Comparison of ENCODE assay signal across 1 cellular context in genomic region chr1:39105841-39106765, GRCh38.
TF ChIP-seq lines count a peak whose summit lies in the region.

No MANE protein-coding gene starts in this region.

TF ChIP-seq in HepG2, 621 proteins besides CTCF, POLR2A, EP300 and RAD21 (continued from another document and continues in another):
- TF ChIP-seq, protein P1, sequence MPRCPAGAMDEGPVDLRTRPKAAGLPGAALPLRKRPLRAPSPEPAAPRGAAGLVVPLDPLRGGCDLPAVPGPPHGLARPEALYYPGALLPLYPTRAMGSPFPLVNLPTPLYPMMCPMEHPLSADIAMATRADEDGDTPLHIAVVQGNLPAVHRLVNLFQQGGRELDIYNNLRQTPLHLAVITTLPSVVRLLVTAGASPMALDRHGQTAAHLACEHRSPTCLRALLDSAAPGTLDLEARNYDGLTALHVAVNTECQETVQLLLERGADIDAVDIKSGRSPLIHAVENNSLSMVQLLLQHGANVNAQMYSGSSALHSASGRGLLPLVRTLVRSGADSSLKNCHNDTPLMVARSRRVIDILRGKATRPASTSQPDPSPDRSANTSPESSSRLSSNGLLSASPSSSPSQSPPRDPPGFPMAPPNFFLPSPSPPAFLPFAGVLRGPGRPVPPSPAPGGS (CRISPR knock-in tag; IDR thresholded peaks at IDR 0.05) = no peak; the same call in 1 of the 2 replicates
- TF ChIP-seq RELA (CRISPR knock-in tag; IDR thresholded peaks at IDR 0.05) = no peak
- TF ChIP-seq SMC3 (IDR thresholded peaks at IDR 0.05; ENCODE audit: low read length) = 0 out of 2 replicates have a peak, but pooled peaks have one; percentile 1
- TF ChIP-seq HMGA1 (CRISPR knock-in tag; conservative IDR thresholded peaks at IDR 0.05) = no peak
- peak; percentile 53; the same call in 1 of the 2 replicates for TF ChIP-seq SMAD3 (CRISPR knock-in tag; IDR thresholded peaks at IDR 0.05)
- TF ChIP-seq ZBTB38 (CRISPR knock-in tag; IDR thresholded peaks at IDR 0.05) = no peak
- no peak for TF ChIP-seq CC2D1A (CRISPR knock-in tag; IDR thresholded peaks at IDR 0.05)
- TF ChIP-seq FOXO1 (CRISPR knock-in tag; IDR thresholded peaks at IDR 0.05) = no peak
- no peak for TF ChIP-seq ZNF790 (CRISPR knock-in tag; IDR thresholded peaks at IDR 0.05; ENCODE audit: borderline replicate concordance)
- TF ChIP-seq HMG20A (CRISPR knock-in tag; IDR thresholded peaks at IDR 0.05; ENCODE audit: borderline replicate concordance) = peak; percentile 64
- TF ChIP-seq, protein P2, sequence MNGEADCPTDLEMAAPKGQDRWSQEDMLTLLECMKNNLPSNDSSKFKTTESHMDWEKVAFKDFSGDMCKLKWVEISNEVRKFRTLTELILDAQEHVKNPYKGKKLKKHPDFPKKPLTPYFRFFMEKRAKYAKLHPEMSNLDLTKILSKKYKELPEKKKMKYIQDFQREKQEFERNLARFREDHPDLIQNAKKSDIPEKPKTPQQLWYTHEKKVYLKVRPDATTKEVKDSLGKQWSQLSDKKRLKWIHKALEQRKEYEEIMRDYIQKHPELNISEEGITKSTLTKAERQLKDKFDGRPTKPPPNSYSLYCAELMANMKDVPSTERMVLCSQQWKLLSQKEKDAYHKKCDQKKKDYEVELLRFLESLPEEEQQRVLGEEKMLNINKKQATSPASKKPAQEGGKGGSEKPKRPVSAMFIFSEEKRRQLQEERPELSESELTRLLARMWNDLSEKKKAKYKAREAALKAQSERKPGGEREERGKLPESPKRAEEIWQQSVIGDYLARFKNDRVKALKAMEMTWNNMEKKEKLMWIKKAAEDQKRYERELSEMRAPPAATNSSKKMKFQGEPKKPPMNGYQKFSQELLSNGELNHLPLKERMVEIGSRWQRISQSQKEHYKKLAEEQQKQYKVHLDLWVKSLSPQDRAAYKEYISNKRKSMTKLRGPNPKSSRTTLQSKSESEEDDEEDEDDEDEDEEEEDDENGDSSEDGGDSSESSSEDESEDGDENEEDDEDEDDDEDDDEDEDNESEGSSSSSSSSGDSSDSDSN (CRISPR knock-in tag; IDR thresholded peaks at IDR 0.05) = 0 out of 2 replicates have a peak, but pooled peaks have one; percentile 11
- TF ChIP-seq GATAD2A (CRISPR knock-in tag; IDR thresholded peaks at IDR 0.05) = peak; percentile 79
- no peak for TF ChIP-seq MTA3 (CRISPR knock-in tag; IDR thresholded peaks at IDR 0.05)
- TF ChIP-seq PITX1 (CRISPR knock-in tag; IDR thresholded peaks at IDR 0.05) = peak; percentile 32; the same call in 1 of the 2 replicates
- 0 out of 2 replicates have a peak, but pooled peaks have one; percentile 1 for TF ChIP-seq KAT7 (CRISPR knock-in tag; IDR thresholded peaks at IDR 0.05; ENCODE audit: borderline replicate concordance)
- no peak for TF ChIP-seq NR3C1 (CRISPR knock-in tag; IDR thresholded peaks at IDR 0.05)
- TF ChIP-seq ZNF816 (CRISPR knock-in tag; IDR thresholded peaks at IDR 0.05; ENCODE audit: borderline replicate concordance) = no peak
- no peak for TF ChIP-seq ZNF484 (CRISPR knock-in tag; IDR thresholded peaks at IDR 0.05; ENCODE audit: borderline replicate concordance, low read depth)
- TF ChIP-seq, protein P3, sequence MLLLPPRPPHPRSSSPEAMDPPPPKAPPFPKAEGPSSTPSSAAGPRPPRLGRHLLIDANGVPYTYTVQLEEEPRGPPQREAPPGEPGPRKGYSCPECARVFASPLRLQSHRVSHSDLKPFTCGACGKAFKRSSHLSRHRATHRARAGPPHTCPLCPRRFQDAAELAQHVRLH (CRISPR knock-in tag; IDR thresholded peaks at IDR 0.05; ENCODE audit: borderline replicate concordance, low read depth) = peak; percentile 54; the same call in 1 of the 2 replicates
- TF ChIP-seq, protein P4, sequence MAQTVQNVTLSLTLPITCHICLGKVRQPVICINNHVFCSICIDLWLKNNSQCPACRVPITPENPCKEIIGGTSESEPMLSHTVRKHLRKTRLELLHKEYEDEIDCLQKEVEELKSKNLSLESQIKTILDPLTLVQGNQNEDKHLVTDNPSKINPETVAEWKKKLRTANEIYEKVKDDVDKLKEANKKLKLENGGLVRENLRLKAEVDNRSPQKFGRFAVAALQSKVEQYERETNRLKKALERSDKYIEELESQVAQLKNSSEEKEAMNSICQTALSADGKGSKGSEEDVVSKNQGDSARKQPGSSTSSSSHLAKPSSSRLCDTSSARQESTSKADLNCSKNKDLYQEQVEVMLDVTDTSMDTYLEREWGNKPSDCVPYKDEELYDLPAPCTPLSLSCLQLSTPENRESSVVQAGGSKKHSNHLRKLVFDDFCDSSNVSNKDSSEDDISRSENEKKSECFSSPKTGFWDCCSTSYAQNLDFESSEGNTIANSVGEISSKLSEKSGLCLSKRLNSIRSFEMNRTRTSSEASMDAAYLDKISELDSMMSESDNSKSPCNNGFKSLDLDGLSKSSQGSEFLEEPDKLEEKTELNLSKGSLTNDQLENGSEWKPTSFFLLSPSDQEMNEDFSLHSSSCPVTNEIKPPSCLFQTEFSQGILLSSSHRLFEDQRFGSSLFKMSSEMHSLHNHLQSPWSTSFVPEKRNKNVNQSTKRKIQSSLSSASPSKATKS (CRISPR knock-in tag; IDR thresholded peaks at IDR 0.05) = no peak
- TF ChIP-seq GABPA (IDR thresholded peaks at IDR 0.05; ENCODE audit: low read depth, low read length) = no peak
- peak; percentile 66 for TF ChIP-seq GABPA (CRISPR knock-in tag; IDR thresholded peaks at IDR 0.05; ENCODE audit: low read depth)
- TF ChIP-seq E2F2 (CRISPR knock-in tag; IDR thresholded peaks at IDR 0.05; ENCODE audit: borderline replicate concordance) = no peak
- TF ChIP-seq PHF8 (CRISPR knock-in tag; IDR thresholded peaks at IDR 0.05) = peak; percentile 53; the same call in 1 of the 2 replicates
- TF ChIP-seq, protein P5, sequence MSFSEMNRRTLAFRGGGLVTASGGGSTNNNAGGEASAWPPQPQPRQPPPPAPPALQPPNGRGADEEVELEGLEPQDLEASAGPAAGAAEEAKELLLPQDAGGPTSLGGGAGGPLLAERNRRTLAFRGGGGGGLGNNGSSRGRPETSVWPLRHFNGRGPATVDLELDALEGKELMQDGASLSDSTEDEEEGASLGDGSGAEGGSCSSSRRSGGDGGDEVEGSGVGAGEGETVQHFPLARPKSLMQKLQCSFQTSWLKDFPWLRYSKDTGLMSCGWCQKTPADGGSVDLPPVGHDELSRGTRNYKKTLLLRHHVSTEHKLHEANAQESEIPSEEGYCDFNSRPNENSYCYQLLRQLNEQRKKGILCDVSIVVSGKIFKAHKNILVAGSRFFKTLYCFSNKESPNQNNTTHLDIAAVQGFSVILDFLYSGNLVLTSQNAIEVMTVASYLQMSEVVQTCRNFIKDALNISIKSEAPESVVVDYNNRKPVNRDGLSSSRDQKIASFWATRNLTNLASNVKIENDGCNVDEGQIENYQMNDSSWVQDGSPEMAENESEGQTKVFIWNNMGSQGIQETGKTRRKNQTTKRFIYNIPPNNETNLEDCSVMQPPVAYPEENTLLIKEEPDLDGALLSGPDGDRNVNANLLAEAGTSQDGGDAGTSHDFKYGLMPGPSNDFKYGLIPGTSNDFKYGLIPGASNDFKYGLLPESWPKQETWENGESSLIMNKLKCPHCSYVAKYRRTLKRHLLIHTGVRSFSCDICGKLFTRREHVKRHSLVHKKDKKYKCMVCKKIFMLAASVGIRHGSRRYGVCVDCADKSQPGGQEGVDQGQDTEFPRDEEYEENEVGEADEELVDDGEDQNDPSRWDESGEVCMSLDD (CRISPR knock-in tag; IDR thresholded peaks at IDR 0.05; ENCODE audit: borderline replicate concordance) = no peak
- no peak for TF ChIP-seq TP53 (CRISPR knock-in tag; conservative IDR thresholded peaks at IDR 0.05)
- 0 out of 2 replicates have a peak, but pooled peaks have one; percentile 51 for TF ChIP-seq PCBP1 (IDR thresholded peaks at IDR 0.05; ENCODE audit: borderline replicate concordance, low read depth, low read length)
- no peak for TF ChIP-seq JARID2 (CRISPR knock-in tag; IDR thresholded peaks at IDR 0.05; ENCODE audit: insufficient replicate concordance)
- 0 out of 2 replicates have a peak, but pooled peaks have one; percentile 29 for TF ChIP-seq ZBTB25 (CRISPR knock-in tag; IDR thresholded peaks at IDR 0.05)
- peak; percentile 53 for TF ChIP-seq SPEN (CRISPR knock-in tag; IDR thresholded peaks at IDR 0.05; ENCODE audit: low read depth)
- TF ChIP-seq TCF7 (IDR thresholded peaks at IDR 0.05; ENCODE audit: low read depth) = peak; percentile 63; the same call in 1 of the 2 replicates
- TF ChIP-seq ZNF879 (CRISPR knock-in tag; IDR thresholded peaks at IDR 0.05) = no peak
- peak; percentile 78 for TF ChIP-seq SAP130 (CRISPR knock-in tag; IDR thresholded peaks at IDR 0.05; ENCODE audit: low read depth)
- TF ChIP-seq NFYC (CRISPR knock-in tag; IDR thresholded peaks at IDR 0.05) = no peak
- no peak for TF ChIP-seq MNT (IDR thresholded peaks at IDR 0.05)
- 0 out of 2 replicates have a peak, but pooled peaks have one; percentile 47 for TF ChIP-seq IRF2 (CRISPR knock-in tag; IDR thresholded peaks at IDR 0.05)
- TF ChIP-seq HBP1 (CRISPR knock-in tag; IDR thresholded peaks at IDR 0.05; ENCODE audit: low read depth) = 0 out of 2 replicates have a peak, but pooled peaks have one; percentile 69
- TF ChIP-seq, protein P6, sequence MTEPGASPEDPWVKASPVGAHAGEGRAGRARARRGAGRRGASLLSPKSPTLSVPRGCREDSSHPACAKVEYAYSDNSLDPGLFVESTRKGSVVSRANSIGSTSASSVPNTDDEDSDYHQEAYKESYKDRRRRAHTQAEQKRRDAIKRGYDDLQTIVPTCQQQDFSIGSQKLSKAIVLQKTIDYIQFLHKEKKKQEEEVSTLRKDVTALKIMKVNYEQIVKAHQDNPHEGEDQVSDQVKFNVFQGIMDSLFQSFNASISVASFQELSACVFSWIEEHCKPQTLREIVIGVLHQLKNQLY (CRISPR knock-in tag; IDR thresholded peaks at IDR 0.05) = no peak
- 0 out of 2 replicates have a peak, but pooled peaks have one; percentile 16 for TF ChIP-seq PHF21A (CRISPR knock-in tag; IDR thresholded peaks at IDR 0.05)
- TF ChIP-seq ARID5B (CRISPR knock-in tag; IDR thresholded peaks at IDR 0.05) = peak; percentile 79
- peak; percentile 63; the same call in 1 of the 2 replicates for TF ChIP-seq HDAC2 (CRISPR knock-in tag; IDR thresholded peaks at IDR 0.05)
- peak; percentile 43; the same call in 1 of the 2 replicates for TF ChIP-seq TGIF2 (CRISPR knock-in tag; IDR thresholded peaks at IDR 0.05)
- peak; percentile 39; the same call in 1 of the 2 replicates for TF ChIP-seq MAFF (IDR thresholded peaks at IDR 0.05; ENCODE audit: low read depth, low read length)
